12 cellular contexts compared by ENCODE assay signal in genomic region chr12:34396861-34397590, GRCh38.
DNase-seq lines count a peak whose midpoint lies in the region; ATAC-seq lines count a peak whose summit lies in the region.
"Had no signal": no experiment of that assay in that cellular context is flagged by ENCODE, and none has a peak within 500 bp of the region (broad histone marks: within the 10 kb centered on the region; RNA-seq: fewer than 3 reads in every experiment).

No MANE protein-coding gene starts in this region.

- no peak overlapping the region for H3K9ac ChIP-seq in BLaER1 treated with 17β-estradiol and CSF1 and Interleukin-3, amounts not matched to agents 10 nM and 100 nM

- no peaks in the 10 kb centered on the region for H3K36me3 ChIP-seq in BLaER1 treated with 17β-estradiol and CSF1 and Interleukin-3, amounts not matched to agents 10 nM and 100 nM

- DNase-seq in T-helper 1 cell (peak in 3 of 5 donors; percentile 1 to 5 (median 1)), Right ventricle myocardium superior (peak; percentile 7), posterior vena cava (ENCODE audit: low spot score) (peak; percentile 76), RPMI8226 (no peak), GDM1 (lab: John Stamatoyannopoulos, UW) (no peak)
- DNase-seq: activated CD4-positive, alpha-beta T cell treated with anti-CD3 and anti-CD28 coated beads, Interleukin-2, amount 50 U/mL, for 1 hour; anterior cingulate cortex; NCI-H1105; small intestine had no signal

- intact Hi-C loops in Right ventricle myocardium superior (cut with DNase I) = no loop called here
- intact Hi-C loops in posterior vena cava (cut with DNase I) = no loop called here

- no peak for ATAC-seq in Right ventricle myocardium superior (ENCODE audit: poor library complexity)
- ATAC-seq in GM21825 (IDR thresholded peaks at IDR 0.05; ENCODE audit: unreplicated experiment) = no peak
- ATAC-seq in GM19397 (IDR thresholded peaks at IDR 0.05; ENCODE audit: unreplicated experiment) = no peak

- H3K4me1 ChIP-seq in BLaER1 treated with 17β-estradiol and CSF1 and Interleukin-3, amounts not matched to agents 10 nM and 100 nM = peaks cover 0 to 61% (median 33%) of the 10 kb centered on the region in 10 experiments; a peak in 15 of 20 replicates

- 0 out of 22 replicates have a peak, but pooled peaks cover 0 to 4% (median 0%) of the 10 kb centered on the region in 11 experiments for H3K27me3 ChIP-seq in BLaER1 treated with 17β-estradiol and CSF1 and Interleukin-3, amounts not matched to agents 10 nM and 100 nM

- H3K27ac ChIP-seq in BLaER1 treated with 17β-estradiol and CSF1 and Interleukin-3, amounts not matched to agents 10 nM and 100 nM = no peak overlapping the region

- H3K4me2 ChIP-seq in BLaER1 treated with 17β-estradiol and CSF1 and Interleukin-3, amounts not matched to agents 10 nM and 100 nM = peak overlapping the region in 9 of 11 experiments; percentile 35 to 88 (median 70); a peak in 19 of 22 replicates

- peaks cover 13 to 92% (median 45%) of the 10 kb centered on the region in 11 experiments for H3K9me3 ChIP-seq in BLaER1 treated with 17β-estradiol and CSF1 and Interleukin-3, amounts not matched to agents 10 nM and 100 nM (replicated peaks in 1 of 11)

- no peak overlapping the region for H3K4me3 ChIP-seq in BLaER1 treated with 17β-estradiol and CSF1 and Interleukin-3, amounts not matched to agents 10 nM and 100 nM

- H4K20me1 ChIP-seq in BLaER1 treated with 17β-estradiol and CSF1 and Interleukin-3, amounts not matched to agents 10 nM and 100 nM = 0 out of 22 replicates have a peak, but pooled peaks cover 0 to 4% (median 0%) of the 10 kb centered on the region in 11 experiments

Comparison
In these comparisons a context has a peak if more than half of its experiments do, and no peak if none do; other contexts are left out.
1. DNase-seq: peak in T-helper 1 cell (3 of 5), Right ventricle myocardium superior (single experiment) and posterior vena cava (single experiment); none in RPMI8226 (single experiment) and GDM1 (single experiment).